1 cellular context compared by ENCODE assay signal in genomic region chr20:33005908-33006775, GRCh38.
TF ChIP-seq lines count a peak whose summit lies in the region.

No MANE protein-coding gene starts in this region.

TF ChIP-seq in HepG2, 621 proteins besides CTCF, POLR2A, EP300 and RAD21 (continued from another document):
- TF ChIP-seq ZBTB10 (CRISPR knock-in tag; IDR thresholded peaks at IDR 0.05; ENCODE audit: borderline replicate concordance) (no peak), THAP8 (CRISPR knock-in tag; IDR thresholded peaks at IDR 0.05; ENCODE audit: borderline replicate concordance) (no peak), SPEN (CRISPR knock-in tag; IDR thresholded peaks at IDR 0.05; ENCODE audit: low read depth) (peak; percentile 78)
- TF ChIP-seq, protein P1, sequence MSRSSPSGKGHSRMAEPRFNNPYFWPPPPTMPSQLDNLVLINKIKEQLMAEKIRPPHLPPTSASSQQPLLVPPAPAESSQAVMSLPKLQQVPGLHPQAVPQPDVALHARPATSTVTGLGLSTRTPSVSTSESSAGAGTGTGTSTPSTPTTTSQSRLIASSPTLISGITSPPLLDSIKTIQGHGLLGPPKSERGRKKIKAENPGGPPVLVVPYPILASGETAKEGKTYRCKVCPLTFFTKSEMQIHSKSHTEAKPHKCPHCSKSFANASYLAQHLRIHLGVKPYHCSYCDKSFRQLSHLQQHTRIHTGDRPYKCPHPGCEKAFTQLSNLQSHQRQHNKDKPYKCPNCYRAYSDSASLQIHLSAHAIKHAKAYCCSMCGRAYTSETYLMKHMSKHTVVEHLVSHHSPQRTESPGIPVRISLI (CRISPR knock-in tag; IDR thresholded peaks at IDR 0.05; ENCODE audit: borderline replicate concordance) = peak; percentile 62; the same call in 1 of the 2 replicates
